ENCODE assay signal across 19 cellular contexts in the genomic region with DNA sequence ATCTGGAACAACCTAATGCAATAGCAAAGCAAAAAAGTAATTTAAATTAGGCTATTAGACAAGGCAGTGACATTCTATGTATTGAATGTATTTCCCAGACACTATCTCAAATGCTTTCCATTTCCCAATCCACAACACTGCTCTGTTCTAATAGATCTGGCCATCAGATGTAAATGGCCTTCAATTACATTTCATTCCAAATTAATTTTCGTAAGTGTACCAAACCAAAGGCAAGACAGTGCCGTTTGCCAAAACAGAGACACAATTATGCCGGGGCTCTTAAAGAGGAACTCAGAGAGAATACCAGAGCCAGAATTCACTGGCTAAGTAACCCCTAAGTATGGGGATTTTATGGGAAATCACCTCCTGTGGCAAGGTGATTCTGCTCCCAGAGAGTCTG.
DNase-seq lines count a peak whose midpoint lies in the region; ATAC-seq, FAIRE-seq and TF ChIP-seq lines count a peak whose summit lies in the region.
"Had no signal": no experiment of that assay in that cellular context is flagged by ENCODE, and none has a peak within 500 bp of the region (broad histone marks: within the 10 kb centered on the region; RNA-seq: fewer than 3 reads in every experiment).

No MANE protein-coding gene starts in this region.

- peaks cover 3% of the 10 kb centered on the region for H3K36me3 Mint-ChIP-seq in activated CD8-positive, alpha-beta T cell treated with anti-CD3 and anti-CD28 coated beads for 36 hours (ENCODE audit: low read depth)

- POLR2A ChIA-PET in GM12878 (lab: Charles Lee): interaction anchor here (0.6 kb wide), 1 partner anchor 1417 kb away, joined by 4 read pairs; no protein-coding TSS in a partner anchor
- POLR2A ChIA-PET in activated CD8-positive, alpha-beta T cell treated with anti-CD3 and anti-CD28 coated beads for 36 hours (lab: Charles Lee): no interaction called here

- no peak for FAIRE-seq in GM12878 (lab: Jason Lieb, UNC)
- FAIRE-seq: A204.1, D721Med, GM18507, HepG2, HTR-8/SVneo had no signal

- no peak overlapping the region for H3K27ac Mint-ChIP-seq in activated CD8-positive, alpha-beta T cell treated with anti-CD3 and anti-CD28 coated beads for 36 hours
- H3K27ac Mint-ChIP-seq: B cell; CD8-positive, alpha-beta T cell had no signal

- H3K36me3 ChIP-seq in BE2C (no peaks in the 10 kb centered on the region), DND-41 (ENCODE audit: insufficient read depth, low read length) (no peaks in the 10 kb centered on the region; the same call in 1 of the 2 replicates), GM12878 (ENCODE audit: control insufficient read depth in 2 of 2, insufficient read depth in 2 of 2, low read length in 1 of 2) (no peaks in the 10 kb centered on the region)

- no peaks in the 10 kb centered on the region for H3K27me3 Mint-ChIP-seq in activated CD8-positive, alpha-beta T cell treated with anti-CD3 and anti-CD28 coated beads for 36 hours

- H3K79me2 ChIP-seq in DND-41 (ENCODE audit: insufficient read depth, low read length): peaks cover 100% of the 10 kb centered on the region
- H3K79me2 ChIP-seq in GM12878 (ENCODE audit: control insufficient read depth, insufficient read depth, low read length): no peaks in the 10 kb centered on the region

- no peak overlapping the region for H3K4me2 ChIP-seq in DND-41 (ENCODE audit: insufficient read depth, low read length)
- no peak overlapping the region for H3K4me2 ChIP-seq in GM12878 (ENCODE audit: control insufficient read depth, insufficient read depth)

- TF ChIP-seq EP300 in GM12878 (IDR thresholded peaks at IDR 0.05; ENCODE audit: borderline replicate concordance in 1 of 2, control insufficient read depth in 1 of 2, low read depth in 2 of 2, low read length in 2 of 2): no peak

- H3K9ac ChIP-seq in DND-41 (ENCODE audit: low read depth, low read length): no peak overlapping the region
- no peak overlapping the region for H3K9ac ChIP-seq in GM12878 (ENCODE audit: control insufficient read depth, insufficient read depth, low read length)
- H3K9ac ChIP-seq: GM23248 had no signal

- RAD21 ChIA-PET in GM12878 (lab: Charles Lee; ENCODE audit: unreplicated experiment): no interaction called here

- TF ChIP-seq CTCF in BE2C (IDR thresholded peaks at IDR 0.05; ENCODE audit: low read depth, low read length): no peak
- TF ChIP-seq CTCF in DND-41 (IDR thresholded peaks at IDR 0.05; ENCODE audit: borderline replicate concordance, extremely low read depth, low read length, poor library complexity, severe bottlenecking): no peak
- no peak for TF ChIP-seq CTCF in GM12878 (IDR thresholded peaks at IDR 0.05 in 2 of 3, conservative IDR thresholded peaks at IDR 0.05 in 1 of 3; ENCODE audit: control insufficient read depth in 2 of 3, extremely low read depth in 1 of 3, insufficient read depth in 1 of 3, low read depth in 3 of 3, low read length in 3 of 3)
- no peak for TF ChIP-seq CTCF in activated CD8-positive, alpha-beta T cell treated with anti-CD3 and anti-CD28 coated beads for 36 hours (IDR thresholded peaks at IDR 0.05)

- H3K27ac ChIP-seq in DND-41 (ENCODE audit: low read length) (0 out of 2 replicates have a peak overlapping the region, but pooled peaks have one; percentile 12), GM12878 (ENCODE audit: control insufficient read depth, insufficient read depth) (no peak overlapping the region)
- H3K27ac ChIP-seq: C4-2B, GM23248 had no signal

- in situ Hi-C loops in GM12878 (cut with MboI): no loop called here

- 0% methylated on average over 3 of the region's 3 CpGs for WGBS in GM12878 (ENCODE audit: insufficient coverage, insufficient replicate concordance, low lambda C conversion rate, missing lambda C conversion rate)

- H4K20me1 ChIP-seq in DND-41 (ENCODE audit: insufficient read depth, low read length) (peaks cover 30% of the 10 kb centered on the region), GM12878 (ENCODE audit: control insufficient read depth, insufficient read depth) (no peaks in the 10 kb centered on the region)

- peaks cover 18% of the 10 kb centered on the region for H3K4me1 ChIP-seq in BE2C
- no peaks in the 10 kb centered on the region; the same call in none of the 2 replicates for H3K4me1 ChIP-seq in DND-41 (ENCODE audit: insufficient read depth, low read length)
- no peaks in the 10 kb centered on the region for H3K4me1 ChIP-seq in GM12878 (ENCODE audit: control insufficient read depth, insufficient read depth, low read length)

- TF ChIP-seq RAD21 in GM12878 (IDR thresholded peaks at IDR 0.05; ENCODE audit: insufficient read depth, low read depth, low read length): no peak

- H3K9me3 ChIP-seq in BE2C (no peaks in the 10 kb centered on the region), DND-41 (ENCODE audit: insufficient read depth, low read length, severe bottlenecking) (no peaks in the 10 kb centered on the region), GM12878 (replicated peaks; ENCODE audit: control insufficient read depth, insufficient read depth, low read length) (no peaks in the 10 kb centered on the region)

- CTCF ChIA-PET in GM12878 (lab: Yijun Ruan, JAX): interaction anchor here (1.2 kb wide), 1 partner anchor 52 kb away, joined by 4 read pairs; no protein-coding TSS in a partner anchor
- CTCF ChIA-PET in activated CD8-positive, alpha-beta T cell treated with anti-CD3 and anti-CD28 coated beads for 36 hours (lab: Charles Lee): no interaction called here

- BruUV-seq in GM12878 (replicated peaks; lab: Mats Ljungman, UMichigan): no TSS peak

- SMC1A ChIA-PET in GM12878 (lab: Charles Lee; ENCODE audit: uncharacterized antibody, unreplicated experiment): no interaction called here

- H3K27me3 ChIP-seq in BE2C: no peaks in the 10 kb centered on the region
- no peaks in the 10 kb centered on the region for H3K27me3 ChIP-seq in DND-41 (ENCODE audit: insufficient read depth, low read length, poor library complexity)
- no peaks in the 10 kb centered on the region for H3K27me3 ChIP-seq in GM12878 (replicated peaks in 1 of 2; ENCODE audit: control insufficient read depth in 2 of 2, insufficient read depth in 2 of 2, low read length in 1 of 2)

- H2AFZ ChIP-seq in DND-41 (ENCODE audit: low read depth, low read length) (no peak overlapping the region), GM12878 (ENCODE audit: control insufficient read depth, low read depth, low read length) (no peak overlapping the region)
- H2AFZ ChIP-seq: GM23248 had no signal

- H3K4me3 Mint-ChIP-seq in activated CD8-positive, alpha-beta T cell treated with anti-CD3 and anti-CD28 coated beads for 36 hours: no peak overlapping the region
- H3K4me3 Mint-ChIP-seq: B cell; CD8-positive, alpha-beta T cell; H9 had no signal

- H3K4me3 ChIP-seq in BE2C (ENCODE audit: low read depth, low read length): no peak overlapping the region
- no peak overlapping the region for H3K4me3 ChIP-seq in DND-41 (ENCODE audit: low read depth in 1 of 2, low read length in 2 of 2)
- no peak overlapping the region for H3K4me3 ChIP-seq in GM12878
- H3K4me3 ChIP-seq: GM23248 had no signal

- DNase-seq in BE2C: peak; percentile 57
- DNase-seq in DND-41: no peak
- DNase-seq in NCI-H1105 treated with DMSO at 0.1 percent for 48 hours (lab: John Stamatoyannopoulos, UW): peak; percentile 49
- no peak for DNase-seq in GM12878 (ENCODE audit: low read depth, low spot score)
- no peak for DNase-seq in activated CD8-positive, alpha-beta T cell treated with anti-CD3 and anti-CD28 coated beads for 36 hours
- DNase-seq in activated CD4-positive, CD25-positive, alpha-beta regulatory T cell (lab: John Stamatoyannopoulos, UW): no peak
- DNase-seq: CD8-positive, alpha-beta T cell; COR-L47; DMS153; GM23248; H9 had no signal

- TF ChIP-seq POLR2A in GM12878 (IDR thresholded peaks at IDR 0.05; ENCODE audit: low read depth, low read length): no peak

- H3K9me3 Mint-ChIP-seq in activated CD8-positive, alpha-beta T cell treated with anti-CD3 and anti-CD28 coated beads for 36 hours: no peaks in the 10 kb centered on the region
- H3K9me3 Mint-ChIP-seq: CD8-positive, alpha-beta T cell; H9 had no signal

- H3K4me1 Mint-ChIP-seq in activated CD8-positive, alpha-beta T cell treated with anti-CD3 and anti-CD28 coated beads for 36 hours (ENCODE audit: low read depth): peaks cover 36% of the 10 kb centered on the region
- H3K4me1 Mint-ChIP-seq: B cell had no signal

- ATAC-seq in DND-41 (ENCODE audit: insufficient read depth, low read depth): no peak
- ATAC-seq in GM12878: peak; percentile 44
- no peak for ATAC-seq in HG03378 (IDR thresholded peaks at IDR 0.05; ENCODE audit: unreplicated experiment)
- ATAC-seq in activated CD8-positive, alpha-beta T cell treated with anti-CD3 and anti-CD28 coated beads for 36 hours: no peak
- ATAC-seq: CD8-positive, alpha-beta T cell; HepG2 had no signal

- intact Hi-C loops in GM12878 (cut with micrococcal nuclease; ENCODE audit: unreplicated experiment): no loop called here
- intact Hi-C loops in activated CD8-positive, alpha-beta T cell treated with anti-CD3 and anti-CD28 coated beads for 36 hours (cut with micrococcal nuclease): no loop called here

TF ChIP-seq in GM12878, 131 proteins besides CTCF, POLR2A, EP300 and RAD21 (continues in another document):
- TF ChIP-seq SP1 (IDR thresholded peaks at IDR 0.05; ENCODE audit: low read depth, low read length): no peak
- TF ChIP-seq TCF3 (IDR thresholded peaks at IDR 0.05; ENCODE audit: borderline replicate concordance, insufficient read depth, low read depth, low read length): no peak
- no peak for TF ChIP-seq SREBF2 (IDR thresholded peaks at IDR 0.05; ENCODE audit: low read length)
- TF ChIP-seq TBL1XR1 (IDR thresholded peaks at IDR 0.05; ENCODE audit: low read depth, low read length): no peak
- no peak for TF ChIP-seq HDAC6 (IDR thresholded peaks at IDR 0.05; ENCODE audit: unreplicated experiment)
- no peak for TF ChIP-seq POLR2AphosphoS2 (IDR thresholded peaks at IDR 0.05; ENCODE audit: low read depth, low read length)
- no peak for TF ChIP-seq SMAD5 (IDR thresholded peaks at IDR 0.05; ENCODE audit: low read depth)
- TF ChIP-seq RB1 (IDR thresholded peaks at IDR 0.05; ENCODE audit: borderline replicate concordance): no peak
- TF ChIP-seq RFX5 (IDR thresholded peaks at IDR 0.05; ENCODE audit: low read depth, low read length): no peak
- TF ChIP-seq IKZF1 (conservative IDR thresholded peaks at IDR 0.05): 0 out of 2 replicates have a peak, but pooled peaks have one; percentile 25
- no peak for TF ChIP-seq STAT3 (IDR thresholded peaks at IDR 0.05; ENCODE audit: low read depth, low read length)
- TF ChIP-seq MEF2A (IDR thresholded peaks at IDR 0.05; ENCODE audit: insufficient read depth, low read depth, low read length): no peak
- TF ChIP-seq RAD51 (IDR thresholded peaks at IDR 0.05): no peak
- no peak for TF ChIP-seq MYB (IDR thresholded peaks at IDR 0.05; ENCODE audit: borderline replicate concordance, low read depth, low read length)
- 0 out of 2 replicates have a peak, but pooled peaks have one; percentile 27 for TF ChIP-seq MTA2 (IDR thresholded peaks at IDR 0.05; ENCODE audit: low read depth)

Comparison
In these comparisons a context has a peak if more than half of its experiments do, and no peak if none do; other contexts are left out.
1. DNase-seq: peak in BE2C (single experiment) and NCI-H1105 treated with DMSO at 0.1 percent for 48 hours (single experiment); none in DND-41 (single experiment), GM12878 (single experiment), activated CD8-positive, alpha-beta T cell treated with anti-CD3 and anti-CD28 coated beads for 36 hours (single experiment) and activated CD4-positive, CD25-positive, alpha-beta regulatory T cell (0 of 4).